In genomic region chr12:52023182-52023975, GRCh38 we compare ENCODE assay signal across 8 cellular contexts.
A peak's percentile ranks its signal among the peaks of the same experiment; 100 is the strongest.
DNase-seq lines count a peak whose midpoint lies in the region; ATAC-seq and TF ChIP-seq lines count a peak whose summit lies in the region.

No MANE protein-coding gene starts in this region.

- peak; percentile 92 for TF ChIP-seq CTCF in GM12864 (IDR thresholded peaks at IDR 0.05; ENCODE audit: low read depth, low read length, missing control alignments)

- H3K9ac ChIP-seq in NT2/D1 (ENCODE audit: insufficient read length, low read depth): peak overlapping the region; percentile 66
- no peak overlapping the region for H3K9ac ChIP-seq in muscle layer of colon (ENCODE audit: low read length)

- H3K36me3 ChIP-seq in NT2/D1 (ENCODE audit: insufficient read depth, insufficient read length, low read length) (no peaks in the 10 kb centered on the region), muscle layer of colon (ENCODE audit: insufficient read depth, low read length) (no peaks in the 10 kb centered on the region)

- peak; percentile 46 for ATAC-seq in HG03571 (IDR thresholded peaks at IDR 0.05; ENCODE audit: unreplicated experiment)
- ATAC-seq in GM19452 (IDR thresholded peaks at IDR 0.05; ENCODE audit: unreplicated experiment): no peak

- H3K27ac ChIP-seq in muscle layer of colon (ENCODE audit: low read depth, low read length): no peak overlapping the region

- H3K4me1 ChIP-seq in NT2/D1 (ENCODE audit: insufficient read depth, insufficient read length) (peaks cover 23% of the 10 kb centered on the region), muscle layer of colon (ENCODE audit: insufficient read depth, low read length) (peaks cover 45% of the 10 kb centered on the region)

- H3K4me3 ChIP-seq in GM12864 (ENCODE audit: low read depth, low read length): peak overlapping the region; percentile 25
- H3K4me3 ChIP-seq in NT2/D1 (ENCODE audit: insufficient read length, low read depth): peak overlapping the region; percentile 57
- H3K4me3 ChIP-seq in muscle layer of colon (ENCODE audit: low read depth in 1 of 2, low read length in 2 of 2): peak overlapping the region; percentile 39 to 41

- TF ChIP-seq POLR2A in erythroblast (IDR thresholded peaks at IDR 0.05; ENCODE audit: low read length): no peak

- DNase-seq in GM12864 (ENCODE audit: low read depth): no peak
- no peak for DNase-seq in NT2/D1 (ENCODE audit: low read depth, low spot score)
- peak; percentile 86 for DNase-seq in activated T-cell treated with anti-CD3 and anti-CD28 coated beads for 24 hours (ENCODE audit: low read depth)
- DNase-seq in erythroblast (lab: John Stamatoyannopoulos, UW): peak; percentile 86 to 91
- DNase-seq in stimulated activated CD8-positive, alpha-beta memory T cell treated with anti-CD3 and anti-CD28 coated beads, Interleukin-7, amount 100 ng/mL, for 1 hour (ENCODE audit: low read depth in 2 of 2): peak; percentile 74 to 84

- no peaks in the 10 kb centered on the region for H3K9me3 ChIP-seq in NT2/D1 (ENCODE audit: insufficient read depth, low read length)
- no peaks in the 10 kb centered on the region for H3K9me3 ChIP-seq in muscle layer of colon (ENCODE audit: low read length)

- peaks cover 28% of the 10 kb centered on the region for H3K27me3 ChIP-seq in NT2/D1 (ENCODE audit: insufficient read depth, insufficient read length)
- peaks cover 0 to 5% of the 10 kb centered on the region in 2 donors for H3K27me3 ChIP-seq in muscle layer of colon (ENCODE audit: control insufficient read depth in 1 of 2, insufficient read depth in 2 of 2, low read length in 2 of 2)

Comparison
In these comparisons a context has a peak if more than half of its experiments do, and no peak if none do; other contexts are left out.
1. DNase-seq: peak in activated T-cell treated with anti-CD3 and anti-CD28 coated beads for 24 hours (single experiment), erythroblast (2 of 2) and stimulated activated CD8-positive, alpha-beta memory T cell treated with anti-CD3 and anti-CD28 coated beads, Interleukin-7, amount 100 ng/mL, for 1 hour (2 of 2); none in GM12864 (single experiment) and NT2/D1 (single experiment).
2. Peak in every context shown above with its lines, with median percentiles within 50 percentile points of each other: H3K4me3 ChIP-seq.